ENCODE assay signal across 11 cellular contexts in the genomic region with DNA sequence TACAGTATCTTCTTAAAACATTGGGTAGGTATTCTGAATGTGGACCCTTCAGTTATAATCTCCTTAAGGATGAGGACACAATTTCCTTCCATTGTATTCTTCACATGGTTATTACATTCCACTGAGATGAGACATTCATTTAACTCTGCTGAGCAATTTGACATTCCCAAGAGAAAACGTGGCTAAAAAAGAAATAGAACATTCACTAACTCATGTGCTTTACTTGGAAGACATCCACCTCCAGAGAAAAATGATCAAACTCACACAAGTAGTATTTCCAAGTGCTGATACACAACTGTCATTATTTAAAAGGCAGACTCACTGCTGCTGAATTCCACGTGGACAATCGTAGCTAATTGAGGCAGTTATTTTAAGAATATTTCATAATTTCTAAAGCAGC.
A peak's percentile ranks its signal among the peaks of the same experiment; 100 is the strongest.
DNase-seq lines count a peak whose midpoint lies in the region; FAIRE-seq and TF ChIP-seq lines count a peak whose summit lies in the region.
"Had no signal": no experiment of that assay in that cellular context is flagged by ENCODE, and none has a peak within 500 bp of the region (broad histone marks: within the 10 kb centered on the region; RNA-seq: fewer than 3 reads in every experiment).

No MANE protein-coding gene starts in this region.

- H3K4me3 Mint-ChIP-seq in astrocyte (ENCODE audit: unreplicated experiment) = no peak overlapping the region
- H3K4me3 Mint-ChIP-seq in activated naive CD4-positive, alpha-beta T cell treated with anti-CD3 and anti-CD28 coated beads, Interleukin-2, amount 10 ng/mL, durations not matched to agents 7 days and 5 days = no peak overlapping the region

- DNase-seq in HFF-Myc (ENCODE audit: extremely low read depth, low read depth) = peak; percentile 66
- DNase-seq in astrocyte (ENCODE audit: low read depth) = peak; percentile 99
- no peak for DNase-seq in left ventricle myocardium inferior
- DNase-seq in stomach = no peak
- no peak for DNase-seq in activated naive CD4-positive, alpha-beta T cell treated with anti-CD3 and anti-CD28 coated beads, Interleukin-2, amount 10 ng/mL, durations not matched to agents 7 days and 5 days
- DNase-seq in NOMO-1 treated with dmso at 0.1 percent for 144 hours (lab: John Stamatoyannopoulos, UW; ENCODE audit: unreplicated experiment) = no peak
- DNase-seq in hypothalamus (lab: John Stamatoyannopoulos, UW) = no peak
- no peak for DNase-seq in iPS-NIHi11 (ENCODE audit: low spot score)
- DNase-seq: activated CD4-positive, alpha-beta T cell treated with anti-CD3 and anti-CD28 coated beads for 1 hour; NCI-H524 had no signal

- no peak overlapping the region for H2AFZ ChIP-seq in astrocyte (ENCODE audit: low read depth, low read length)

- H3K27ac ChIP-seq in astrocyte (ENCODE audit: low read depth, low read length) (peak overlapping the region; percentile 78), left ventricle myocardium inferior (replicated peaks) (peak overlapping the region; percentile 64), stomach (peak overlapping the region in 4 of 5 donors; percentile 8 to 34 (median 17))

- H3K9me3 ChIP-seq in astrocyte (ENCODE audit: insufficient read depth, low read depth, low read length) (no peaks in the 10 kb centered on the region), left ventricle myocardium inferior (replicated peaks) (no peaks in the 10 kb centered on the region), stomach (no peaks in the 10 kb centered on the region)
- H3K9me3 ChIP-seq: tibial nerve had no signal

- peaks cover 22% of the 10 kb centered on the region for H3K4me1 ChIP-seq in astrocyte (ENCODE audit: insufficient read depth, low read length)
- H3K4me1 ChIP-seq in left ventricle myocardium inferior = peaks cover 51% of the 10 kb centered on the region
- peaks cover 6 to 50% (median 30%) of the 10 kb centered on the region in 4 donors for H3K4me1 ChIP-seq in stomach

- H3K36me3 ChIP-seq in astrocyte (ENCODE audit: insufficient read depth, low read length) (no peaks in the 10 kb centered on the region), left ventricle myocardium inferior (no peaks in the 10 kb centered on the region), stomach (no peaks in the 10 kb centered on the region)
- H3K36me3 ChIP-seq: tibial nerve had no signal

- H3K27me3 ChIP-seq in astrocyte (ENCODE audit: insufficient read depth, low read length) = no peaks in the 10 kb centered on the region
- no peaks in the 10 kb centered on the region for H3K27me3 ChIP-seq in left ventricle myocardium inferior (ENCODE audit: low read depth)
- no peaks in the 10 kb centered on the region for H3K27me3 ChIP-seq in stomach
- H3K27me3 ChIP-seq: tibial nerve had no signal

- peaks cover 23% of the 10 kb centered on the region for H3K4me1 Mint-ChIP-seq in astrocyte (ENCODE audit: low read depth, unreplicated experiment)
- H3K4me1 Mint-ChIP-seq in activated naive CD4-positive, alpha-beta T cell treated with anti-CD3 and anti-CD28 coated beads, Interleukin-2, amount 10 ng/mL, durations not matched to agents 7 days and 5 days = no peaks in the 10 kb centered on the region

- TF ChIP-seq POLR2A in stomach (IDR thresholded peaks at IDR 0.05) = no peak

- intact Hi-C loops in left ventricle myocardium inferior (cut with micrococcal nuclease) (no loop called here), stomach (cut with DNase I; ENCODE audit: low total_unique reads) (no loop called here)

- H3K27me3 Mint-ChIP-seq in astrocyte (ENCODE audit: low read depth, unreplicated experiment) = no peaks in the 10 kb centered on the region
- no peaks in the 10 kb centered on the region for H3K27me3 Mint-ChIP-seq in activated naive CD4-positive, alpha-beta T cell treated with anti-CD3 and anti-CD28 coated beads, Interleukin-2, amount 10 ng/mL, durations not matched to agents 7 days and 5 days

- TF ChIP-seq CTCF in HFF-Myc (IDR thresholded peaks at IDR 0.05; ENCODE audit: low read depth, low read length, missing control alignments) (no peak), astrocyte (IDR thresholded peaks at IDR 0.05; ENCODE audit: insufficient read depth, low read depth, low read length) (no peak), left ventricle myocardium inferior (IDR thresholded peaks at IDR 0.05; ENCODE audit: borderline replicate concordance) (no peak), stomach (IDR thresholded peaks at IDR 0.05) (no peak)

- 18 to 44% (median 41%) methylated on average over 3 of the region's 3 CpGs for WGBS in stomach, 5 donors

- peak overlapping the region; percentile 97 for H3K27ac Mint-ChIP-seq in astrocyte (ENCODE audit: unreplicated experiment)
- no peak overlapping the region for H3K27ac Mint-ChIP-seq in activated naive CD4-positive, alpha-beta T cell treated with anti-CD3 and anti-CD28 coated beads, Interleukin-2, amount 10 ng/mL, durations not matched to agents 7 days and 5 days

- no peak overlapping the region for H3K9ac ChIP-seq in astrocyte (ENCODE audit: low read length)

- H4K20me1 ChIP-seq in astrocyte (ENCODE audit: insufficient read depth, low read length) = no peaks in the 10 kb centered on the region

- H3K9me3 Mint-ChIP-seq in astrocyte (ENCODE audit: unreplicated experiment) = no peaks in the 10 kb centered on the region
- H3K9me3 Mint-ChIP-seq in activated naive CD4-positive, alpha-beta T cell treated with anti-CD3 and anti-CD28 coated beads, Interleukin-2, amount 10 ng/mL, durations not matched to agents 7 days and 5 days = no peaks in the 10 kb centered on the region

- no peaks in the 10 kb centered on the region for H3K36me3 Mint-ChIP-seq in astrocyte (ENCODE audit: low read depth, unreplicated experiment)
- H3K36me3 Mint-ChIP-seq in activated naive CD4-positive, alpha-beta T cell treated with anti-CD3 and anti-CD28 coated beads, Interleukin-2, amount 10 ng/mL, durations not matched to agents 7 days and 5 days = no peaks in the 10 kb centered on the region

- CTCF ChIA-PET in activated naive CD4-positive, alpha-beta T cell treated with anti-CD3 and anti-CD28 coated beads, Interleukin-2, amount 10 ng/mL, durations not matched to agents 7 days and 5 days (lab: Charles Lee) = no interaction called here

- FAIRE-seq in astrocyte (lab: Jason Lieb, UNC) = peak; percentile 100

- peak overlapping the region; percentile 3 for H3K4me2 ChIP-seq in astrocyte (ENCODE audit: low read length)

- no peaks in the 10 kb centered on the region for H3K79me2 ChIP-seq in astrocyte (ENCODE audit: insufficient read depth, low read length)

- no peak for TF ChIP-seq EP300 in stomach (IDR thresholded peaks at IDR 0.05)

- H3K4me3 ChIP-seq in HFF-Myc (replicated peaks; ENCODE audit: low read depth, low read length) (no peak overlapping the region), astrocyte (ENCODE audit: insufficient read depth, low read depth, low read length) (no peak overlapping the region), left ventricle myocardium inferior (no peak overlapping the region), stomach (no peak overlapping the region)
- H3K4me3 ChIP-seq: tibial nerve had no signal

Comparison
In these comparisons a context has a peak if more than half of its experiments do, and no peak if none do; other contexts are left out.
1. DNase-seq: peak in HFF-Myc (single experiment) and astrocyte (single experiment); none in left ventricle myocardium inferior (single experiment), stomach (single experiment), activated naive CD4-positive, alpha-beta T cell treated with anti-CD3 and anti-CD28 coated beads, Interleukin-2, amount 10 ng/mL, durations not matched to agents 7 days and 5 days (single experiment), NOMO-1 treated with dmso at 0.1 percent for 144 hours (single experiment), hypothalamus (0 of 51) and iPS-NIHi11 (single experiment).
2. H3K27ac ChIP-seq: peak in every context shown above with its lines; median percentile 78 in astrocyte; 64 in left ventricle myocardium inferior; 17 in stomach.